1 cellular context compared by ENCODE assay signal in the genomic region with DNA sequence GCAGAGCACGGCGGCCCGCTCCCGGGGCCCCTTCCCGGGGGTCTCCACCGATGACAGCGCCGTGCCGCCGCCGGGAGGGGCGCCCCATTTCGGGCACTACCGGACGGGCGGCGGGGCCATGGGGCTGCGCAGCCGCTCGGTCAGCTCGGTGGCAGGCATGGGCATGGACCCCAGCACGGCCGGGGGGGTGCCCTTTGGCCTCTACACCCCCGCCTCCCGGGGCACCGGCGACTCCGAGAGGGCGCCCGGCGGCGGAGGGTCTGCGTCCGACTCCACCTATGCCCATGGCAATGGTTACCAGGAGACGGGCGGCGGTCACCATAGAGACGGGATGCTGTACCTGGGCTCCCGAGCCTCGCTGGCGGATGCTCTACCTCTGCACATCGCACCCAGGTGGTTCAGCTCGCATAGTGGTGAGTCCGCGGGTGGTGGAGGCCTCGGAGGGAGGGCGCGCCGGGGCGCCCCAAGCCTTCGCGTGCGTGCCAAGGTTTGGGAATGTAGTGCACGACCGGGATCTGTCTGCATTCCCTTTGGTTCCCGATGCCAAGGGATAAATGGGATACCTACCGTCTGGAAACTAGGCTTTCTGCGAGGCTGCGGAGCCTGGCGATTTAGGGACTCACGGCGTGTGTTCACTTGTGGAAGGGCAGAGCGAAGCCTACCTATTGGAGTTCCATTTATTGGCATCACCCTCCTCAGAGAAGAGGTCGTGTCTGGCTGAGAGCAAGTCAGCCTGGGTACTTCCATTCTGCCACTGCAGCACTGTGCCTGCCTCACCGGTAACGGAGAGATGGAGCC.
TF ChIP-seq lines count a peak whose summit lies in the region.

No MANE protein-coding gene starts in this region.

TF ChIP-seq in IMR-90, 13 proteins besides CTCF, POLR2A, EP300 and RAD21:
- TF ChIP-seq CEBPB (IDR thresholded peaks at IDR 0.05; ENCODE audit: low read depth, low read length) (no peak), NFE2L2 (IDR thresholded peaks at IDR 0.05; ENCODE audit: low read depth, low read length) (no peak), MAZ (IDR thresholded peaks at IDR 0.05; ENCODE audit: borderline replicate concordance, low read depth, low read length) (no peak), RCOR1 (IDR thresholded peaks at IDR 0.05; ENCODE audit: insufficient replicate concordance, low read length) (no peak), FOS (IDR thresholded peaks at IDR 0.05; ENCODE audit: low read depth, low read length) (no peak), MXI1 (IDR thresholded peaks at IDR 0.05; ENCODE audit: borderline replicate concordance, low read depth, low read length) (no peak), CHD1 (IDR thresholded peaks at IDR 0.05; ENCODE audit: low read depth, low read length) (no peak), MAFK (IDR thresholded peaks at IDR 0.05; ENCODE audit: low read depth, low read length) (no peak), SMC3 (IDR thresholded peaks at IDR 0.05; ENCODE audit: low read depth, low read length) (no peak), RFX5 (IDR thresholded peaks at IDR 0.05; ENCODE audit: low read depth, low read length) (no peak), BHLHE40 (IDR thresholded peaks at IDR 0.05; ENCODE audit: low read depth, low read length) (no peak)
- TF ChIP-seq, protein P1, sequence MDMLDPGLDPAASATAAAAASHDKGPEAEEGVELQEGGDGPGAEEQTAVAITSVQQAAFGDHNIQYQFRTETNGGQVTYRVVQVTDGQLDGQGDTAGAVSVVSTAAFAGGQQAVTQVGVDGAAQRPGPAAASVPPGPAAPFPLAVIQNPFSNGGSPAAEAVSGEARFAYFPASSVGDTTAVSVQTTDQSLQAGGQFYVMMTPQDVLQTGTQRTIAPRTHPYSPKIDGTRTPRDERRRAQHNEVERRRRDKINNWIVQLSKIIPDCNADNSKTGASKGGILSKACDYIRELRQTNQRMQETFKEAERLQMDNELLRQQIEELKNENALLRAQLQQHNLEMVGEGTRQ (IDR thresholded peaks at IDR 0.05; ENCODE audit: low read depth, low read length) = no peak
- TF ChIP-seq, protein P2, sequence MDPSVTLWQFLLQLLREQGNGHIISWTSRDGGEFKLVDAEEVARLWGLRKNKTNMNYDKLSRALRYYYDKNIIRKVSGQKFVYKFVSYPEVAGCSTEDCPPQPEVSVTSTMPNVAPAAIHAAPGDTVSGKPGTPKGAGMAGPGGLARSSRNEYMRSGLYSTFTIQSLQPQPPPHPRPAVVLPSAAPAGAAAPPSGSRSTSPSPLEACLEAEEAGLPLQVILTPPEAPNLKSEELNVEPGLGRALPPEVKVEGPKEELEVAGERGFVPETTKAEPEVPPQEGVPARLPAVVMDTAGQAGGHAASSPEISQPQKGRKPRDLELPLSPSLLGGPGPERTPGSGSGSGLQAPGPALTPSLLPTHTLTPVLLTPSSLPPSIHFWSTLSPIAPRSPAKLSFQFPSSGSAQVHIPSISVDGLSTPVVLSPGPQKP (IDR thresholded peaks at IDR 0.05; ENCODE audit: borderline replicate concordance, low read depth, low read length) = no peak
